In genomic region chr12:117538926-117539325, GRCh38 we compare ENCODE assay signal across 6 cellular contexts.
"Had no signal": no experiment of that assay in that cellular context is flagged by ENCODE, and none has a peak within 500 bp of the region (broad histone marks: within the 10 kb centered on the region; RNA-seq: fewer than 3 reads in every experiment).

No MANE protein-coding gene starts in this region.

- FAIRE-seq: HepG2, HTR-8/SVneo, K562 had no signal

- H3K27ac ChIP-seq: HL-60 had no signal

- DNase-seq: IMR-90, KBM-7 had no signal

- H3K4me3 ChIP-seq: K562 had no signal
